10 cellular contexts compared by ENCODE assay signal in the genomic region with DNA sequence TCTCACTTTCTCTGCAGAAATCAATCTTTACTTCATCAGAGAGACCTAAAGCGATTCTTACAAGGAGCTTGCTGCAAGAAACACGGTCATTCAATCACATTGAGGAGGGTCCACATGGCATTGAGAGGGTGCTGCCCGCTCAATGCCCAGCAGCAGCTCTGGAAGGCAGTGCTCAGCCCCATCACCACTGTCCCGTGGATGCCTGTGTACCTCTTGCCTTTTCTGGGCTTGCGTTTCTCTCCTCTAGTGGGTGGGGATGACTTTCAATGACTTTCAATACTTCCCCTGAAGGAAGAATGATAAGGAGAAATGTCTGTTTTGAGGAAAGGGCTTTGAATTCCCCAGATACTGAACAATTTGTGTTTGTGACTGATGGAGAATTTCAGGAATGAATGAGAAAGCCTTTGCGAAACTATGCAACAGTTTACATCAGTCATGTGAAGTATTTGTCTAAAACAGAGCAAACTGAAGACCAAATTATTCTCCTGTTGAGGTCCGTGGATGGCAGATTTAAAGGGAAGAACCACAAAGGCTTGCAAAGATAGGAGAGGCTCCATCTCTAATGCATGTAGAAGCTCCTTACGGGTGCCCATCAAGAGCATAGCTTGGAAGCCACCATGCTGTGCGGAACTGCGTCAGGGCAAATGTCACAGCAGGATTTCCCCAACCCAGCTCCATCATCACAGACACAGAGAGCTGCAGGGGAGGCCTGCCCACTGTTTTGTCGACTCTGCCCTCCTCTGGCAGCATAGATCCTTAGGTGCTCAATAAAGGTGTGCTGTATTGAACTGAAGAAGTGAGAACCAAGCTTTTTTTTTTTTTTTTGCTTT. TPM values are rescaled to one million over a fixed set of nuclear protein-coding genes. Genes with fewer than 3 reads are reported as not detected.
DNase-seq lines count a peak whose midpoint lies in the region; ATAC-seq, FAIRE-seq and TF ChIP-seq lines count a peak whose summit lies in the region.
"Had no signal": no experiment of that assay in that cellular context is flagged by ENCODE, and none has a peak within 500 bp of the region (broad histone marks: within the 10 kb centered on the region; RNA-seq: fewer than 3 reads in every experiment).

No MANE protein-coding gene starts in this region.

- H3K4me2 ChIP-seq in endothelial cell of umbilical vein (ENCODE audit: insufficient read depth, low read length) (no peak overlapping the region), neural cell (ENCODE audit: low read length) (no peak overlapping the region)

- no peak for ATAC-seq in HG02970 (IDR thresholded peaks at IDR 0.05; ENCODE audit: low FRiP score, unreplicated experiment)

- H3K79me2 ChIP-seq in endothelial cell of umbilical vein (ENCODE audit: control insufficient read depth, insufficient read depth, low read length) (no peaks in the 10 kb centered on the region), neural cell (replicated peaks; ENCODE audit: insufficient read depth, low read length) (no peaks in the 10 kb centered on the region)

- H3K9me3 ChIP-seq in endothelial cell of umbilical vein (replicated peaks; ENCODE audit: control insufficient read depth, insufficient read depth, low read length) (no peaks in the 10 kb centered on the region), neural cell (ENCODE audit: low read length) (no peaks in the 10 kb centered on the region), BE2C (no peaks in the 10 kb centered on the region)

- H3K9me3 Mint-ChIP-seq in activated CD4-positive, alpha-beta memory T cell treated with anti-CD3 and anti-CD28 coated beads for 36 hours = no peaks in the 10 kb centered on the region

- no TSS peak for BruUV-seq in endothelial cell of umbilical vein (replicated peaks; lab: Mats Ljungman, UMichigan)

- H3K27me3 Mint-ChIP-seq in activated CD4-positive, alpha-beta memory T cell treated with anti-CD3 and anti-CD28 coated beads for 36 hours = no peaks in the 10 kb centered on the region

- no peak overlapping the region for H2AFZ ChIP-seq in endothelial cell of umbilical vein (ENCODE audit: low read depth, low read length)
- no peak overlapping the region for H2AFZ ChIP-seq in neural cell (ENCODE audit: low read depth, low read length)

- H4K20me1 ChIP-seq in endothelial cell of umbilical vein (replicated peaks; ENCODE audit: control insufficient read depth, extremely low read depth, insufficient read depth, low read length) (no peaks in the 10 kb centered on the region), neural cell (ENCODE audit: insufficient read depth) (no peaks in the 10 kb centered on the region)

- H3K27me3 ChIP-seq in endothelial cell of umbilical vein (ENCODE audit: control insufficient read depth in 2 of 2, insufficient read depth in 2 of 2, low read length in 2 of 2) (no peaks in the 10 kb centered on the region), neural cell (ENCODE audit: insufficient read depth, low read depth, low read length) (no peaks in the 10 kb centered on the region), BE2C (no peaks in the 10 kb centered on the region)

- H3K9ac ChIP-seq in endothelial cell of umbilical vein (replicated peaks; ENCODE audit: extremely low read depth, insufficient read depth, low read length) (no peak overlapping the region), neural cell (ENCODE audit: low read length) (no peak overlapping the region)

- no peak overlapping the region for H3K4me3 Mint-ChIP-seq in activated CD4-positive, alpha-beta memory T cell treated with anti-CD3 and anti-CD28 coated beads for 36 hours

- H3K27ac Mint-ChIP-seq in activated CD4-positive, alpha-beta memory T cell treated with anti-CD3 and anti-CD28 coated beads for 36 hours = no peak overlapping the region

- H3K27ac ChIP-seq in endothelial cell of umbilical vein (ENCODE audit: insufficient read depth, low read depth, low read length) (no peak overlapping the region), neural cell (ENCODE audit: low read length) (no peak overlapping the region)

- H3F3A ChIP-seq in neural cell (ENCODE audit: insufficient read depth, low read length, poor library complexity, severe bottlenecking) = no peaks in the 10 kb centered on the region

- no peaks in the 10 kb centered on the region for H3K9me2 ChIP-seq in neural cell (ENCODE audit: insufficient read depth, low read length)

- TF ChIP-seq EP300 in neural cell (conservative IDR thresholded peaks at IDR 0.05; ENCODE audit: poor library complexity, severe bottlenecking) = no peak

- TF ChIP-seq RAD21 in neural cell (conservative IDR thresholded peaks at IDR 0.05) = no peak

- TF ChIP-seq CTCF in AG10803 (conservative IDR thresholded peaks at IDR 0.05; ENCODE audit: low read length) (no peak), endothelial cell of umbilical vein (IDR thresholded peaks at IDR 0.05; ENCODE audit: extremely low read depth in 1 of 2, insufficient read depth in 1 of 2, low read depth in 1 of 2, low read length in 2 of 2) (no peak), neural cell (IDR thresholded peaks at IDR 0.05; ENCODE audit: poor library complexity, severe bottlenecking) (peak; percentile 10), BE2C (IDR thresholded peaks at IDR 0.05; ENCODE audit: low read depth, low read length) (no peak)

- H3K4me1 Mint-ChIP-seq in activated CD4-positive, alpha-beta memory T cell treated with anti-CD3 and anti-CD28 coated beads for 36 hours (ENCODE audit: low read depth) = peaks cover 10% of the 10 kb centered on the region

- dilution Hi-C loops in endothelial cell of umbilical vein (cut with MboI; ENCODE audit: extremely low pct_ligation_motif_present, low sequenced_read_pairs) = no loop called here

- H3K4me1 ChIP-seq in endothelial cell of umbilical vein (ENCODE audit: control insufficient read depth, extremely low read depth, insufficient read depth, low read length) (peaks cover 17% of the 10 kb centered on the region), BE2C (no peaks in the 10 kb centered on the region)

- H3K36me3 Mint-ChIP-seq in activated CD4-positive, alpha-beta memory T cell treated with anti-CD3 and anti-CD28 coated beads for 36 hours = no peaks in the 10 kb centered on the region

- intact Hi-C loops in endothelial cell of umbilical vein (cut with micrococcal nuclease) = no loop called here
- intact Hi-C loops in activated CD4-positive, alpha-beta memory T cell treated with anti-CD3 and anti-CD28 coated beads for 36 hours (cut with micrococcal nuclease) = no loop called here

- H3K4me3 ChIP-seq in AG10803 (ENCODE audit: low read length) (no peak overlapping the region), endothelial cell of umbilical vein (replicated peaks in 1 of 3; ENCODE audit: insufficient read depth in 1 of 3, low read depth in 1 of 3, low read length in 3 of 3) (no peak overlapping the region), neural cell (ENCODE audit: low read length) (no peak overlapping the region), BE2C (ENCODE audit: low read depth, low read length) (no peak overlapping the region)

- peak; percentile 86 for DNase-seq in AG10803 (ENCODE audit: low read depth)
- peak; percentile 20 for DNase-seq in NCI-H69 (lab: John Stamatoyannopoulos, UW)
- peak; percentile 49 for DNase-seq in endothelial cell of umbilical vein (ENCODE audit: low read depth, low spot score)
- DNase-seq in mesenteric fat pad (ENCODE audit: low spot score) = no peak
- DNase-seq in BE2C = no peak
- no peak for DNase-seq in activated CD4-positive, alpha-beta memory T cell treated with anti-CD3 and anti-CD28 coated beads for 36 hours
- DNase-seq: NCI-H187; stimulated activated CD4-positive, alpha-beta T cell treated with anti-CD3 and anti-CD28 coated beads, Interleukin-2, amount 100 ng/mL, for 48 hours had no signal

- FAIRE-seq in endothelial cell of umbilical vein (lab: Jason Lieb, UNC) = no peak

- no peaks in the 10 kb centered on the region for H3K9me1 ChIP-seq in endothelial cell of umbilical vein (replicated peaks; ENCODE audit: control insufficient read depth, extremely low read depth, insufficient read depth, low read length)

- no peak for TF ChIP-seq POLR2A in endothelial cell of umbilical vein (IDR thresholded peaks at IDR 0.05; ENCODE audit: low read depth, low read length)

- CTCF ChIA-PET in endothelial cell of umbilical vein (lab: Charles Lee) = interaction anchor here (1.8 to 2.9 kb wide), 3 partner anchors 13 to 62 kb away, joined by 8 to 17 read pairs (median 10); no protein-coding TSS in a partner anchor
- CTCF ChIA-PET in activated CD4-positive, alpha-beta memory T cell treated with anti-CD3 and anti-CD28 coated beads for 36 hours (lab: Charles Lee) = interaction anchor here (1.2 kb wide), 1 partner anchor 14 kb away, joined by 5 read pairs; no protein-coding TSS in a partner anchor

- POLR2A ChIA-PET in endothelial cell of umbilical vein (lab: Charles Lee) = interaction anchor here (2.6 to 2.8 kb wide), 2 partner anchors 16 to 18 kb away, joined by 12 to 48 read pairs; partner anchors contain the start of gene DEPP1
- POLR2A ChIA-PET in activated CD4-positive, alpha-beta memory T cell treated with anti-CD3 and anti-CD28 coated beads for 36 hours (lab: Charles Lee) = no interaction called here

- H3K36me3 ChIP-seq in endothelial cell of umbilical vein (ENCODE audit: control insufficient read depth in 2 of 2, extremely low read depth in 1 of 2, insufficient read depth in 2 of 2, low read length in 2 of 2) = no peaks in the 10 kb centered on the region
- H3K36me3 ChIP-seq in neural cell (ENCODE audit: insufficient read depth, low read length) = no peaks in the 10 kb centered on the region
- H3K36me3 ChIP-seq in BE2C = no peaks in the 10 kb centered on the region

RNA-seq across cellular contexts. Expression of gene ZNF22, which starts 6.6 kb away (rescaled TPM):
- 45.0 and 48.7 TPM in 2 replicates for total RNA-seq in endothelial cell of umbilical vein
- 15.3 and 21.0 TPM in 2 replicates for polyA plus RNA-seq in endothelial cell of umbilical vein
- 24.1 and 26.7 TPM in 2 replicates for polyA plus RNA-seq in endothelial cell of umbilical vein (2011; cell fraction: cytosol; rRNA removed)
- 15.9 and 19.0 TPM in 2 replicates for polyA plus RNA-seq in endothelial cell of umbilical vein (2011; cell fraction: nucleus; rRNA removed)
- polyA plus RNA-seq in endothelial cell of umbilical vein (2012) = 34.7 and 37.6 TPM in 2 replicates
- polyA minus RNA-seq in endothelial cell of umbilical vein = 7.6 and 9.0 TPM in 2 replicates
- not detected for polyA minus RNA-seq in endothelial cell of umbilical vein (2011; cell fraction: cytosol; rRNA and poly(A)+ RNA removed)
- polyA minus RNA-seq in endothelial cell of umbilical vein (2011; cell fraction: nucleus; rRNA and poly(A)+ RNA removed) = 11.7 and 15.4 TPM in 2 replicates
- 32.9 and 34.1 TPM in 2 replicates for polyA plus RNA-seq in neural cell
- polyA minus RNA-seq in neural cell = 34.6 and 35.8 TPM in 2 replicates
- 50.3 TPM for total RNA-seq in mesenteric fat pad
- polyA plus RNA-seq in BE2C (2012; ENCODE audit: insufficient read depth, insufficient read length, low read depth) = 46.3 TPM
- total RNA-seq in activated CD4-positive, alpha-beta memory T cell treated with anti-CD3 and anti-CD28 coated beads for 36 hours = 10 to 100 TPM; 19.3 to 19.9 TPM

RNA-seq across cellular contexts. Expression of gene DEPP1, which starts 15.5 kb away (rescaled TPM):
- total RNA-seq in endothelial cell of umbilical vein (318 and 364 TPM in 2 replicates), mesenteric fat pad (566 TPM)
- polyA plus RNA-seq in endothelial cell of umbilical vein (849 and 951 TPM in 2 replicates), neural cell (4.3 and 5.2 TPM in 2 replicates)
- polyA plus RNA-seq in endothelial cell of umbilical vein (2011; cell fraction: cytosol; rRNA removed) = 584 and 653 TPM in 2 replicates
- 548 and 602 TPM in 2 replicates for polyA plus RNA-seq in endothelial cell of umbilical vein (2011; cell fraction: nucleus; rRNA removed)
- polyA plus RNA-seq in endothelial cell of umbilical vein (2012) = 130 and 295 TPM in 2 replicates
- polyA minus RNA-seq in endothelial cell of umbilical vein (607 and 685 TPM in 2 replicates), neural cell (9.5 and 10.4 TPM in 2 replicates)
- 0.72 TPM for polyA minus RNA-seq in endothelial cell of umbilical vein (2011; cell fraction: cytosol; rRNA and poly(A)+ RNA removed)
- 400 and 512 TPM in 2 replicates for polyA minus RNA-seq in endothelial cell of umbilical vein (2011; cell fraction: nucleus; rRNA and poly(A)+ RNA removed)
- 7.4 TPM for polyA plus RNA-seq in BE2C (2012; ENCODE audit: insufficient read depth, insufficient read length, low read depth)
- under 1 TPM; 0.34 to 0.40 TPM for total RNA-seq in activated CD4-positive, alpha-beta memory T cell treated with anti-CD3 and anti-CD28 coated beads for 36 hours

RNA-seq across cellular contexts. Expression of gene RASSF4, which starts 34.5 kb away (rescaled TPM):
- total RNA-seq in endothelial cell of umbilical vein (4.6 and 7.6 TPM in 2 replicates), mesenteric fat pad (122 TPM)
- polyA plus RNA-seq in endothelial cell of umbilical vein (8.2 and 9.8 TPM in 2 replicates), neural cell (10.2 and 12.4 TPM in 2 replicates)
- polyA plus RNA-seq in endothelial cell of umbilical vein (2011; cell fraction: cytosol; rRNA removed) = 3.9 and 4.8 TPM in 2 replicates
- 20.5 and 26.4 TPM in 2 replicates for polyA plus RNA-seq in endothelial cell of umbilical vein (2011; cell fraction: nucleus; rRNA removed)
- polyA plus RNA-seq in endothelial cell of umbilical vein (2012) = 1.8 and 3.8 TPM in 2 replicates
- polyA minus RNA-seq in endothelial cell of umbilical vein (9.4 and 13.4 TPM in 2 replicates), neural cell (6.3 and 10.0 TPM in 2 replicates)
- not detected for polyA minus RNA-seq in endothelial cell of umbilical vein (2011; cell fraction: cytosol; rRNA and poly(A)+ RNA removed)
- 17.1 and 20.6 TPM in 2 replicates for polyA minus RNA-seq in endothelial cell of umbilical vein (2011; cell fraction: nucleus; rRNA and poly(A)+ RNA removed)
- 9.3 TPM for polyA plus RNA-seq in BE2C (2012; ENCODE audit: insufficient read depth, insufficient read length, low read depth)
- total RNA-seq in activated CD4-positive, alpha-beta memory T cell treated with anti-CD3 and anti-CD28 coated beads for 36 hours = 1 to 10 TPM in 1 of 2 experiments, under 1 TPM in 1; 0.77 to 1.1 TPM

Comparison
In these comparisons a context has a peak if more than half of its experiments do, and no peak if none do; other contexts are left out.
1. DNase-seq: peak in AG10803 (single experiment), NCI-H69 (single experiment) and endothelial cell of umbilical vein (single experiment); none in mesenteric fat pad (single experiment), BE2C (single experiment) and activated CD4-positive, alpha-beta memory T cell treated with anti-CD3 and anti-CD28 coated beads for 36 hours (single experiment).
2. RNA of gene DEPP1, which starts 15.5 kb away (total RNA-seq): 566 TPM in mesenteric fat pad (single experiment) and 318 to 364 TPM in endothelial cell of umbilical vein; 0.34 to 0.40 TPM in activated CD4-positive, alpha-beta memory T cell treated with anti-CD3 and anti-CD28 coated beads for 36 hours; every median in the first group is over 100 times any median in the second.
3. RNA of gene RASSF4, which starts 34.5 kb away (total RNA-seq): 122 TPM in mesenteric fat pad (single experiment); 4.6 to 7.6 TPM in endothelial cell of umbilical vein and 0.77 to 1.1 TPM in activated CD4-positive, alpha-beta memory T cell treated with anti-CD3 and anti-CD28 coated beads for 36 hours; every median in the first group is over 10 times any median in the second.